8 cellular contexts compared by ENCODE assay signal in the genomic region with DNA sequence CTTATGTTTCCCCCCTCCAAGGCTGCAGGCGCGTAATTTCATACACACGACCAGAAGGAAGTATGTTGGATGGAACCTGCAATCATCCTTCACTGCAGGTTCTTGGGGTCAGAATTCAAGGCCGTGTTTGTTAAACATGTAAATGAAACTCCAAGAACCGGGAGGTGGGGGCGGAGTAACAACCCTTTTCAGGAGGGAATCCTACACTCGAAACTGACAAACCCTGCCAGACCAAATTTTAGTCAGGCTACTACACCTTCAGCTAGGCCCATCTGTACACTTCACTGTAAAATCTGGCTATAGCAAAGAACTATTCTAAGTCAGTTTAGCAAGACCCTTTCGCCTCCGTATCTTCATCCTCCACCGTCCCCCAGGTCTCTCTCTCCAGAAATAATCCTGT. TPM values are rescaled to one million over a fixed set of nuclear protein-coding genes. Genes with fewer than 3 reads are reported as not detected.
A peak's percentile ranks its signal among the peaks of the same experiment; 100 is the strongest.
DNase-seq lines count a peak whose midpoint lies in the region; ATAC-seq and TF ChIP-seq lines count a peak whose summit lies in the region.

No MANE protein-coding gene starts in this region.

- peaks cover 25% of the 10 kb centered on the region for H3K9me3 Mint-ChIP-seq in T-helper 2 cell treated with Interferon-gamma antibody and Interleukin-4, amounts not matched to agents 5 μg/mL and 100 μg/mL, for 36 hours
- no peaks in the 10 kb centered on the region for H3K9me3 Mint-ChIP-seq in WTC11
- H3K9me3 Mint-ChIP-seq in stimulated activated naive B cell treated with anti-CD40 and anti-IgM and Interleukin-4, amounts not matched to agents 10 μg/mL and 1 μg/mL and 100 μg/mL, for 72 hours, result no peaks in the 10 kb centered on the region

- no peak for TF ChIP-seq CTCF in WTC11 (IDR thresholded peaks at IDR 0.05)

- peak overlapping the region; percentile 89 for H3K4me3 Mint-ChIP-seq in T-helper 2 cell treated with Interferon-gamma antibody and Interleukin-4, amounts not matched to agents 5 μg/mL and 100 μg/mL, for 36 hours
- H3K4me3 Mint-ChIP-seq in WTC11, result peak overlapping the region; percentile 89
- peak overlapping the region; percentile 90 to 95 for H3K4me3 Mint-ChIP-seq in stimulated activated naive B cell treated with anti-CD40 and anti-IgM and Interleukin-4, amounts not matched to agents 10 μg/mL and 1 μg/mL and 100 μg/mL, for 72 hours

- no peaks in the 10 kb centered on the region for H3K27me3 Mint-ChIP-seq in T-helper 2 cell treated with Interferon-gamma antibody and Interleukin-4, amounts not matched to agents 5 μg/mL and 100 μg/mL, for 36 hours (ENCODE audit: low read depth)
- H3K27me3 Mint-ChIP-seq in WTC11 (ENCODE audit: low read depth), result no peaks in the 10 kb centered on the region
- H3K27me3 Mint-ChIP-seq in stimulated activated naive B cell treated with anti-CD40 and anti-IgM and Interleukin-4, amounts not matched to agents 10 μg/mL and 1 μg/mL and 100 μg/mL, for 72 hours, result no peaks in the 10 kb centered on the region

- H3K36me3 Mint-ChIP-seq in T-helper 2 cell treated with Interferon-gamma antibody and Interleukin-4, amounts not matched to agents 5 μg/mL and 100 μg/mL, for 36 hours (ENCODE audit: low read depth), result peaks cover 9% of the 10 kb centered on the region
- 0 out of 2 replicates have a peak, but pooled peaks cover 4% of the 10 kb centered on the region for H3K36me3 Mint-ChIP-seq in WTC11
- H3K36me3 Mint-ChIP-seq in stimulated activated naive B cell treated with anti-CD40 and anti-IgM and Interleukin-4, amounts not matched to agents 10 μg/mL and 1 μg/mL and 100 μg/mL, for 72 hours, result peaks cover 11 to 19% of the 10 kb centered on the region in 2 donors

- peaks cover 7% of the 10 kb centered on the region for H3K4me1 Mint-ChIP-seq in T-helper 2 cell treated with Interferon-gamma antibody and Interleukin-4, amounts not matched to agents 5 μg/mL and 100 μg/mL, for 36 hours (ENCODE audit: low read depth)
- H3K4me1 Mint-ChIP-seq in WTC11, result peaks cover 24% of the 10 kb centered on the region
- peaks cover 10 to 18% of the 10 kb centered on the region in 2 donors for H3K4me1 Mint-ChIP-seq in stimulated activated naive B cell treated with anti-CD40 and anti-IgM and Interleukin-4, amounts not matched to agents 10 μg/mL and 1 μg/mL and 100 μg/mL, for 72 hours

- no peaks in the 10 kb centered on the region for H3K9me3 ChIP-seq in MG63

- CTCF ChIA-PET in WTC11 (lab: Charles Lee), result interaction anchor here (2.4 kb wide), 1 partner anchor 61 kb away, joined by 13 read pairs; a partner anchor contains a TSS

- ATAC-seq in WTC11, result no peak
- no peak for ATAC-seq in stimulated activated naive B cell treated with anti-CD40 and anti-IgM and Interleukin-4, amounts not matched to agents 10 μg/mL and 1 μg/mL and 100 μg/mL, for 72 hours (replicated peaks)

- H3K27me3 ChIP-seq in MG63, result 0 out of 2 replicates have a peak, but pooled peaks cover 2% of the 10 kb centered on the region

- no peaks in the 10 kb centered on the region for H3K36me3 ChIP-seq in MG63

- no peak overlapping the region for H3K27ac Mint-ChIP-seq in T-helper 2 cell treated with Interferon-gamma antibody and Interleukin-4, amounts not matched to agents 5 μg/mL and 100 μg/mL, for 36 hours
- peak overlapping the region; percentile 85 for H3K27ac Mint-ChIP-seq in WTC11
- H3K27ac Mint-ChIP-seq in stimulated activated naive B cell treated with anti-CD40 and anti-IgM and Interleukin-4, amounts not matched to agents 10 μg/mL and 1 μg/mL and 100 μg/mL, for 72 hours, result peak overlapping the region; percentile 97

- POLR2A ChIA-PET in WTC11 (lab: Charles Lee), result no interaction called here

- peak overlapping the region; percentile 97 for H3K4me3 ChIP-seq in iPS-11a (ENCODE audit: low read depth, low read length)
- no peak overlapping the region; the same call in 1 of the 2 replicates for H3K4me3 ChIP-seq in MG63

- DNase-seq in T-helper 2 cell treated with Interferon-gamma antibody and Interleukin-4, amounts not matched to agents 5 μg/mL and 100 μg/mL, for 36 hours (ENCODE audit: low spot score), result no peak
- DNase-seq in T-helper 2 cell, result no peak
- DNase-seq in WTC11 (ENCODE audit: low spot score), result peak; percentile 23
- DNase-seq in stimulated activated naive B cell treated with anti-CD40 and anti-IgM and Interleukin-4, amounts not matched to agents 10 μg/mL and 1 μg/mL and 100 μg/mL, for 72 hours, result no peak
- DNase-seq in GOT3 (lab: John Stamatoyannopoulos, UW), result no peak
- no peak for DNase-seq in stimulated activated CD4-positive, alpha-beta T cell treated with anti-CD3 and anti-CD28 coated beads, Interleukin-2, amount 100 ng/mL, for 48 hours
- DNase-seq in MG63, result no peak

TF ChIP-seq in WTC11, 78 proteins besides CTCF, POLR2A, EP300 and RAD21:
- TF ChIP-seq TEAD4 (CRISPR knock-in tag; IDR thresholded peaks at IDR 0.05), result no peak

RNA-seq across cellular contexts. Expression of a gene that starts 1.2 kb away (rescaled TPM):
- total RNA-seq in WTC11 (2021), result 17.5 to 21.2 TPM (median 20.7 TPM) in 3 replicates
- 0.89 and 1.3 TPM in 2 replicates for total RNA-seq in MG63 (2014; rRNA removed; shearing (Covaris generic); ENCODE audit: low replicate concordance)
